Comparison of ENCODE assay signal across 26 cellular contexts in genomic region chr19:18899624-18900560, GRCh38. TPM values are rescaled to one million over a fixed set of nuclear protein-coding genes. Genes with fewer than 3 reads are reported as not detected.
DNase-seq lines count a peak whose midpoint lies in the region; ATAC-seq, FAIRE-seq and TF ChIP-seq lines count a peak whose summit lies in the region.
"Had no signal": no experiment of that assay in that cellular context is flagged by ENCODE, and none has a peak within 500 bp of the region (broad histone marks: within the 10 kb centered on the region; RNA-seq: fewer than 3 reads in every experiment).

No MANE protein-coding gene starts in this region.

- H3K4me3 Mint-ChIP-seq in H9 (no peak overlapping the region; a peak in 1 of 5 replicates), chondrocyte (ENCODE audit: unreplicated experiment) (no peak overlapping the region)

- no peak overlapping the region for H3K4ac ChIP-seq in H9 (ENCODE audit: low read depth, low read length)

- DNase-seq in NCI-H524 (lab: John Stamatoyannopoulos, UW) (peak; percentile 14 to 45), NCI-H524 treated with DMSO at 0.1 percent for 48 hours (lab: John Stamatoyannopoulos, UW) (no peak), H9 (peak; percentile 36), chondrocyte (ENCODE audit: low spot score) (peak; percentile 74), osteoblast (ENCODE audit: insufficient read length, low spot score, missing footprints) (peak; percentile 82), GM19239 (ENCODE audit: insufficient read length, low spot score) (no peak)
- DNase-seq: Calu3, EL, GDM1, MV-4-11, NCI-H1105, NCI-H1436 treated with DMSO at 0.1 percent for 48 hours, NCI-H187 treated with DMSO at 0.1 percent for 48 hours, NCI-H2171 treated with DMSO at 0.1 percent for 48 hours, NCI-H345, NCI-H510A treated with DMSO at 0.1 percent for 48 hours, NCI-H774, SHP77 treated with DMSO at 0.1 percent for 48 hours had no signal

- H3K4me1 ChIP-seq in H9 (ENCODE audit: insufficient read depth, low read length) (no peaks in the 10 kb centered on the region), osteoblast (ENCODE audit: insufficient read depth, low read length) (no peaks in the 10 kb centered on the region)

- no peak for ATAC-seq in HG03469 (IDR thresholded peaks at IDR 0.05; ENCODE audit: unreplicated experiment)
- ATAC-seq in HG03460 (IDR thresholded peaks at IDR 0.05; ENCODE audit: unreplicated experiment) = no peak
- ATAC-seq: HCT116 had no signal

- H2BK20ac ChIP-seq in H9 (ENCODE audit: low read depth, low read length, poor library complexity, severe bottlenecking) = no peak overlapping the region

- H3K27me3 Mint-ChIP-seq in H9 (ENCODE audit: low read depth) (peaks cover 17% of the 10 kb centered on the region), chondrocyte (ENCODE audit: low read depth) (no peaks in the 10 kb centered on the region)

- no peak overlapping the region for H3K9ac ChIP-seq in H9 (ENCODE audit: extremely low read depth, insufficient read length, low read length)

- peaks cover 16% of the 10 kb centered on the region for H3K36me3 ChIP-seq in osteoblast (ENCODE audit: insufficient read depth, low read length)

- no peak for FAIRE-seq in GM19239 (lab: Jason Lieb, UNC)
- FAIRE-seq: GM12891, H1, HepG2 had no signal

- no peak overlapping the region for H3K14ac ChIP-seq in H9 (ENCODE audit: insufficient read depth, low read length)

- H3K56ac ChIP-seq in H9 (ENCODE audit: insufficient read length, low read depth, low read length) = no peak overlapping the region

- H3K27ac Mint-ChIP-seq in H9 = no peak overlapping the region; a peak in 1 of 7 replicates
- no peak overlapping the region for H3K27ac Mint-ChIP-seq in chondrocyte (ENCODE audit: unreplicated experiment)

- no peak overlapping the region for H2AFZ ChIP-seq in H9 (ENCODE audit: low read length)
- H2AFZ ChIP-seq in osteoblast (ENCODE audit: low read length) = no peak overlapping the region

- H4K8ac ChIP-seq in H9 (replicated peaks; ENCODE audit: insufficient read length, low read depth, low read length) = no peak overlapping the region

- H4K5ac ChIP-seq in H9 (ENCODE audit: insufficient read length, low read depth, low read length) = no peak overlapping the region

- no peak overlapping the region for H2BK120ac ChIP-seq in H9 (ENCODE audit: low read depth, low read length, poor library complexity, severe bottlenecking)

- no peaks in the 10 kb centered on the region; a peak in 1 of 5 replicates for H3K9me3 Mint-ChIP-seq in H9
- no peaks in the 10 kb centered on the region for H3K9me3 Mint-ChIP-seq in chondrocyte (ENCODE audit: low read depth)

- no peak overlapping the region for H4K91ac ChIP-seq in H9 (ENCODE audit: insufficient read length, low read depth, low read length)

- no peak overlapping the region for H3K18ac ChIP-seq in H9 (ENCODE audit: insufficient read length, low read depth, low read length)

- H3K36me3 Mint-ChIP-seq in H9 (ENCODE audit: insufficient read depth in 1 of 3, low read depth in 3 of 3) (peaks cover 1 to 10% (median 5%) of the 10 kb centered on the region in 3 experiments; a peak in 5 of 7 replicates), chondrocyte (ENCODE audit: low read depth) (peaks cover 2% of the 10 kb centered on the region)

- H4K20me1 ChIP-seq in H9 (ENCODE audit: control insufficient read depth, insufficient read depth, insufficient read length) = no peaks in the 10 kb centered on the region
- H4K20me1 ChIP-seq in osteoblast (ENCODE audit: insufficient read depth, low read length) = peaks cover 4% of the 10 kb centered on the region

- H3K23me2 ChIP-seq in H9 (ENCODE audit: insufficient read length, low read depth, low read length, poor library complexity, severe bottlenecking) = peaks cover 7% of the 10 kb centered on the region

- H3K27me3 ChIP-seq in H9 (ENCODE audit: insufficient read depth, low read length) (no peaks in the 10 kb centered on the region; the same call in 1 of the 2 replicates), osteoblast (ENCODE audit: insufficient read depth, low read length) (peaks cover 2% of the 10 kb centered on the region)

- no peak overlapping the region for H2BK5ac ChIP-seq in H9 (ENCODE audit: insufficient read length, low read length)

- H3K23ac ChIP-seq in H9 (ENCODE audit: insufficient read length, low read depth, low read length) = no peak overlapping the region

- H2BK15ac ChIP-seq in H9 (ENCODE audit: low read depth, low read length) = no peak overlapping the region

- no peak overlapping the region for H3K4me3 ChIP-seq in osteoblast (ENCODE audit: insufficient read depth, low read length)
- H3K4me3 ChIP-seq: Peyer's patch had no signal

- no peaks in the 10 kb centered on the region for H3K79me1 ChIP-seq in H9 (ENCODE audit: insufficient read depth, low read depth, low read length, poor library complexity, severe bottlenecking)

- no peak overlapping the region for H3T11ph ChIP-seq in H9 (ENCODE audit: low read length)

- H3K4me1 Mint-ChIP-seq in H9 (0 out of 4 replicates have a peak, but pooled peaks cover 0 to 2% of the 10 kb centered on the region in 2 experiments), chondrocyte (ENCODE audit: low read depth) (peaks cover 3% of the 10 kb centered on the region)

- H3K27ac ChIP-seq in H9 (ENCODE audit: insufficient read length, low read depth, low read length) (no peak overlapping the region), osteoblast (ENCODE audit: low read depth, low read length) (no peak overlapping the region)
- H3K27ac ChIP-seq: Peyer's patch had no signal

- no peaks in the 10 kb centered on the region for H3K9me3 ChIP-seq in H9 (ENCODE audit: control insufficient read depth, low read depth, low read length)
- H3K9me3 ChIP-seq in osteoblast (ENCODE audit: low read depth, low read length) = no peaks in the 10 kb centered on the region
- H3K9me3 ChIP-seq: Peyer's patch had no signal

- no peak overlapping the region for H2AK5ac ChIP-seq in H9 (ENCODE audit: insufficient read length, low read length)

- no peaks in the 10 kb centered on the region for H3K79me2 ChIP-seq in H9 (ENCODE audit: insufficient read depth, low read length)
- no peaks in the 10 kb centered on the region for H3K79me2 ChIP-seq in osteoblast (ENCODE audit: insufficient read depth, low read length)

- no peak overlapping the region for H3K4me2 ChIP-seq in H9 (ENCODE audit: insufficient read depth, insufficient read length, low read length)
- H3K4me2 ChIP-seq in osteoblast (ENCODE audit: insufficient read depth, low read length) = no peak overlapping the region

- no CpG with 5 or more reads among the region's 20 CpGs for WGBS in H9 (ENCODE audit: extremely low coverage, insufficient read length, low lambda C conversion rate)

- TF ChIP-seq CTCF in H9 (conservative IDR thresholded peaks at IDR 0.05) (no peak), chondrocyte (IDR thresholded peaks at IDR 0.05) (no peak), osteoblast (IDR thresholded peaks at IDR 0.05; ENCODE audit: extremely low read depth, low read depth, low read length) (no peak)

- H2BK12ac ChIP-seq in H9 (ENCODE audit: insufficient read length, low read depth, low read length) = no peak overlapping the region

RNA-seq across cellular contexts. Expression of gene CERS1, which starts 3.9 kb away (rescaled TPM):
- total RNA-seq in H9 (2021) = 19.3 and 20.3 TPM in 2 replicates
- total RNA-seq in chondrocyte = 4.3 to 10.2 TPM (median 8.4 TPM) in 3 replicates
- 0.29 and 0.36 TPM in 2 replicates for total RNA-seq in osteoblast
- total RNA-seq: MCF 10A, Peyer's patch had no signal

RNA-seq across cellular contexts. Expression of gene COPE, which starts 19.3 kb away (rescaled TPM):
- 185 and 198 TPM in 2 replicates for total RNA-seq in H9 (2021)
- total RNA-seq in chondrocyte = 175 to 205 TPM (median 189 TPM) in 3 replicates
- total RNA-seq in osteoblast = 179 and 180 TPM in 2 replicates

RNA-seq across cellular contexts. Expression of gene DDX49, which starts 19.6 kb away (rescaled TPM):
- total RNA-seq in H9 (2021) (52.3 and 52.4 TPM in 2 replicates), chondrocyte (47.0 to 57.4 TPM (median 50.6 TPM) in 3 replicates), osteoblast (46.7 and 52.5 TPM in 2 replicates)

RNA-seq across cellular contexts. Expression of gene HOMER3, which starts 41.1 kb away (rescaled TPM):
- total RNA-seq in H9 (2021) (19.6 and 20.2 TPM in 2 replicates), chondrocyte (34.5 to 54.7 TPM (median 50.6 TPM) in 3 replicates), osteoblast (98.4 and 107 TPM in 2 replicates)

Comparison
In these comparisons a context has a peak if more than half of its experiments do, and no peak if none do; other contexts are left out.
1. DNase-seq: peak in NCI-H524 (2 of 2), H9 (single experiment), chondrocyte (single experiment) and osteoblast (single experiment); none in NCI-H524 treated with DMSO at 0.1 percent for 48 hours (single experiment) and GM19239 (single experiment).